In the genomic region with DNA sequence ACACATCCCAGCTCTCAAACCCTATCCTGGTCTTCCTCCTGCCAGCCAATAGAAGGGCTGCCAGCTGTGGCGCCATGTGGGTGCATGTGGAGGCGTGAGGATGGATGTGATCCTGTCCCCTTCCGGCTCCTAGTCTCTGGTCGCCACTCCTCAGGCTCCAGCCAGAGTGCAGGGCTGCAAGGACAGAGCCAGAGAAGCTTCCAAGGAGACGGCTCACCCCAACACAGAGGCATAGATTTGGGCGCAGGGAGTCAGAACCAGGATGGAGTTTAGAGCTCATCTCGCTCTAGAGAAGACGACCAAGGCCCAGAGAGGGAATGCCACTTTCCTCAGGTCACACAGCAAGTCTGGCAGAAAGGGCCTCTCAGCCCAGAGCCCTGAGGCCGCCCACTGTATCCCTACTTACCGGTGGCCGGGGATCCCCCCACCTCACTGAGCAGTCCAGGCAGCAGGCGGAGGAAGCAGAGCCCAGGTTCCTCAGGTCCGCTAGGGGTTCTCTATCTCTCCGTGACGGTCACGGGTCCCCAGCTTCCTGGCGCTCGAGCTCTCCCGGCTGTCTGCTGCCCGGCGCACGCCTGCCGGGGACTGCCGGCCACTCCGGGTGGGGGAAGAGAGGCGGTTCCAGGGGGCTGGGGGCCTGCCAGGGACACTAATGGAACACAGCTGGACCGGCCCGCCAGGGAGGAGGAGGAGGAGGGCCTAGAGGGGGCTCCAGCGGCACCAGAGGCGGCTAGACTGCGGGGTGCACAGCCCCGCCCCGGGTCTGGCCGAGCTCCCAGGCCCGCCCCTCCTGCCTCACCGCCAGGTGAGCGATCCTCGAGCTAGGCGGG, we compare ENCODE assay signal across 1 cellular context.
TF ChIP-seq lines count a peak whose summit lies in the region.

Gene COL16A1 (minus strand): TSS at position 587 of the 830 bp plus-strand sequence. CDS start 1,824 bp downstream, outside the sequence.

TF ChIP-seq in HCT116, 20 proteins besides CTCF, POLR2A, EP300 and RAD21 (continued from another document):
- TF ChIP-seq, protein P1, sequence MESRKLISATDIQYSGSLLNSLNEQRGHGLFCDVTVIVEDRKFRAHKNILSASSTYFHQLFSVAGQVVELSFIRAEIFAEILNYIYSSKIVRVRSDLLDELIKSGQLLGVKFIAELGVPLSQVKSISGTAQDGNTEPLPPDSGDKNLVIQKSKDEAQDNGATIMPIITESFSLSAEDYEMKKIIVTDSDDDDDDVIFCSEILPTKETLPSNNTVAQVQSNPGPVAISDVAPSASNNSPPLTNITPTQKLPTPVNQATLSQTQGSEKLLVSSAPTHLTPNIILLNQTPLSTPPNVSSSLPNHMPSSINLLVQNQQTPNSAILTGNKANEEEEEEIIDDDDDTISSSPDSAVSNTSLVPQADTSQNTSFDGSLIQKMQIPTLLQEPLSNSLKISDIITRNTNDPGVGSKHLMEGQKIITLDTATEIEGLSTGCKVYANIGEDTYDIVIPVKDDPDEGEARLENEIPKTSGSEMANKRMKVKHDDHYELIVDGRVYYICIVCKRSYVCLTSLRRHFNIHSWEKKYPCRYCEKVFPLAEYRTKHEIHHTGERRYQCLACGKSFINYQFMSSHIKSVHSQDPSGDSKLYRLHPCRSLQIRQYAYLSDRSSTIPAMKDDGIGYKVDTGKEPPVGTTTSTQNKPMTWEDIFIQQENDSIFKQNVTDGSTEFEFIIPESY (IDR thresholded peaks at IDR 0.05; ENCODE audit: extremely low read depth, insufficient replicate concordance, low read length) = no peak
TF ChIP-seq in HCT116: peak in this region for 0.
